ENCODE assay signal across 1 cellular context in the genomic region with DNA sequence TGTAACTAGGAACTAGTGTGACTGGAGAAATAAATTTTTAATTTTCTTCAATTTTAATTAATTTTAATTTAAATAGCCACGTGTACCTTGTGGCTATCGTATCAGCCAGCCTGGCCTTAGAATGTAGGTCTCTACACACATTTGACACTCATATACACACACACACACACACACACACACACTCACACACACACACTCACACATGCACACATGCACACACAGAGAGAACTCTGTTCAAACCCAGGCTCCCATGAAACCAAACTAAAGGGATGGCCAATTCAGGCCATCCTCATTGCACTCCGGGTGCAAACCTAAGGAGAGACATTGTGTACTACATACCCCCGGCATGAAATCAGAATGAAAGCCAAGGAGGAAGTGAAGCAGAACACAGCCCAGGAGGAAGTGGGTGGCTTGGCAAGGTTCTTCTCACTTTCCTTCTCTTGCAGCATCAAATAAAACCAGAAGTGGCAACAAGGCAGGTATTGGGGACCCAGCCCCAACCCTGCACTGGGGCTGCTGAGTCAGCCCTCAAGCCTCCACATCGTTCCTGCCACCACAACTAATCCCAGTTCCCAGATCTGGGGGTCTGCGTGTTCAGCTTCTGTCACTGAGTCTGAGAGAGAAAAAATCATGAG.
TF ChIP-seq lines count a peak whose summit lies in the region.

No MANE protein-coding gene starts in this region.

TF ChIP-seq in SK-N-SH, 30 proteins besides CTCF, POLR2A, EP300 and RAD21 (continued from another document):
- TF ChIP-seq ZBTB33 (IDR thresholded peaks at IDR 0.05; ENCODE audit: borderline replicate concordance, low read depth) (no peak), TEAD4 (IDR thresholded peaks at IDR 0.05; ENCODE audit: borderline replicate concordance, insufficient read depth) (no peak), ELF1 (IDR thresholded peaks at IDR 0.05) (no peak)
